9 cellular contexts compared by ENCODE assay signal in the genomic region with DNA sequence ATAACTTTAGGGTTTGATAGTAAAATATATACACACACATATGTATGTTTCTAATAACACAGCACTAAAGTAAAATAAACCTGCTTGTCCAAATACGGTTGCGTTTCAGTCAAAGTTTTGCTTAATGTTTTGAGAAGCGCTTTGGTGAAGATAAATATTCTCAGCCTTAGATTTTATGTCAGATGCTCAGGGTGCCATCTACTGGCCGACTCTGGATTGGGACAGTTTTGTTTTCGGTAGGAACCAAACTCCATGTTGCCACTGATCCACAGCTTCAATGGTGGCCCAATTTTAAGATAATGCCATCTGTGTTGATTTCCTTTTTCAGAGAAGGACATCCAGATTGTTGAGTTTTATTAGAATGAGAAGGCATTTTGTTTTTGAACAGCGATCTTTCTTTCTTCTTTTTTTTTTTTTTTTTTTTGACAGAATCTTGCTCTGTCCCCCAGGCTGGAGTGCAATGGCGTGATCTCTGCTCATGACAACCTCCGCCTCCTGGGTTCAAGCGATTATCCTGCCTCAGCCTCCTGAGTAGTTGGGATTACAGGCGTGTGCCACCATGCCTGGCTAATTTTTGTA. TPM values are rescaled to one million over a fixed set of nuclear protein-coding genes. Genes with fewer than 3 reads are reported as not detected.
DNase-seq lines count a peak whose midpoint lies in the region; ATAC-seq and TF ChIP-seq lines count a peak whose summit lies in the region.
"Had no signal": no experiment of that assay in that cellular context is flagged by ENCODE, and none has a peak within 500 bp of the region (broad histone marks: within the 10 kb centered on the region; RNA-seq: fewer than 3 reads in every experiment).

No MANE protein-coding gene starts in this region.

- H3K9me3 ChIP-seq in fibroblast of lung (ENCODE audit: control insufficient read depth, insufficient read depth, low read depth, low read length), result no peaks in the 10 kb centered on the region
- H3K9me3 ChIP-seq in neural cell (ENCODE audit: low read length), result no peaks in the 10 kb centered on the region
- H3K9me3 ChIP-seq in upper lobe of left lung, result peaks cover 0 to 3% (median 0%) of the 10 kb centered on the region in 4 donors

- H3K27me3 ChIP-seq in fibroblast of lung (ENCODE audit: control insufficient read depth, insufficient read depth, low read length), result no peaks in the 10 kb centered on the region
- H3K27me3 ChIP-seq in neural cell (ENCODE audit: insufficient read depth, low read depth, low read length), result no peaks in the 10 kb centered on the region
- no peaks in the 10 kb centered on the region for H3K27me3 ChIP-seq in upper lobe of left lung

- H2AFZ ChIP-seq in fibroblast of lung (ENCODE audit: low read length) (no peak overlapping the region), neural cell (ENCODE audit: low read depth, low read length) (no peak overlapping the region)

- TF ChIP-seq RAD21 in neural cell (conservative IDR thresholded peaks at IDR 0.05), result peak; percentile 90

- H4K20me1 ChIP-seq in fibroblast of lung (ENCODE audit: control insufficient read depth, extremely low read depth, insufficient read depth, low read length) (no peaks in the 10 kb centered on the region), neural cell (ENCODE audit: insufficient read depth) (no peaks in the 10 kb centered on the region)

- no peak for TF ChIP-seq POLR2A in upper lobe of left lung (IDR thresholded peaks at IDR 0.05)

- peaks cover under 1% of the 10 kb centered on the region for H3K4me1 ChIP-seq in fibroblast of lung (ENCODE audit: control insufficient read depth, extremely low read depth, insufficient read depth, low read length)
- peaks cover 0 to 2% (median 0%) of the 10 kb centered on the region in 4 donors for H3K4me1 ChIP-seq in upper lobe of left lung

- peak; percentile 46 for TF ChIP-seq CTCF in GM13976 (IDR thresholded peaks at IDR 0.05; ENCODE audit: borderline replicate concordance, control extremely low read depth, extremely low read depth, insufficient read depth, missing control alignments)
- TF ChIP-seq CTCF in fibroblast of lung (conservative IDR thresholded peaks at IDR 0.05 in 1 of 2, IDR thresholded peaks at IDR 0.05 in 1 of 2; ENCODE audit: low read depth in 1 of 2, low read length in 2 of 2), result peak; percentile 87 to 89
- peak; percentile 87 for TF ChIP-seq CTCF in neural cell (IDR thresholded peaks at IDR 0.05; ENCODE audit: poor library complexity, severe bottlenecking)
- TF ChIP-seq CTCF in upper lobe of left lung (IDR thresholded peaks at IDR 0.05), result peak in 5 of 6 experiments; percentile 51 to 65 (median 56)

- no peaks in the 10 kb centered on the region for H3K9me2 ChIP-seq in neural cell (ENCODE audit: insufficient read depth, low read length)

- H3K79me2 ChIP-seq in fibroblast of lung (ENCODE audit: control insufficient read depth, insufficient read depth, low read length) (no peaks in the 10 kb centered on the region), neural cell (replicated peaks; ENCODE audit: insufficient read depth, low read length) (no peaks in the 10 kb centered on the region)

- DNase-seq in ACHN (peak; percentile 82), GM13976 (ENCODE audit: low spot score) (peak; percentile 57), NCI-H460 (ENCODE audit: extremely low read depth, low read depth) (peak; percentile 68), fibroblast of lung (ENCODE audit: low read depth in 2 of 2) (peak; percentile 64 to 86), upper lobe of left lung (peak in 1 of 2 donors; percentile 52)
- peak; percentile 25 for DNase-seq in activated CD8-positive, alpha-beta memory T cell treated with anti-CD3 and anti-CD28 coated beads, Interleukin-2, amount 50 U/mL, for 24 hours (ENCODE audit: extremely low read depth)

- peak; percentile 85 for ATAC-seq in HG03103 (IDR thresholded peaks at IDR 0.05; ENCODE audit: low read depth, unreplicated experiment)
- peak in 1 of 2 donors; percentile 85 for ATAC-seq in upper lobe of left lung (ENCODE audit: low FRiP score in 2 of 2)

- H3K27ac ChIP-seq in fibroblast of lung (ENCODE audit: insufficient read depth, low read length) (no peak overlapping the region), neural cell (ENCODE audit: low read length) (no peak overlapping the region), upper lobe of left lung (no peak overlapping the region)
- H3K27ac ChIP-seq: skin epidermis had no signal

- in situ Hi-C loops in ACHN (cut with HindIII; ENCODE audit: low pct_ligation_motif_present, low pct_unique_long_range_greater_than_20kb, low sequenced_read_pairs) (no loop called here), GM13976 (cut with MboI; ENCODE audit: low sequenced_read_pairs, unreplicated experiment) (loop anchor here (25.0 kb wide), 2 partner anchors 475 to 775 kb away; no protein-coding TSS in a partner anchor)

- H3K36me3 ChIP-seq in fibroblast of lung (ENCODE audit: control insufficient read depth, insufficient read depth, low read length) (no peaks in the 10 kb centered on the region), neural cell (ENCODE audit: insufficient read depth, low read length) (no peaks in the 10 kb centered on the region), upper lobe of left lung (no peaks in the 10 kb centered on the region)

- H3K4me3 ChIP-seq in fibroblast of lung (replicated peaks in 1 of 4; ENCODE audit: control extremely low read depth in 1 of 4, insufficient read depth in 1 of 4, low read depth in 3 of 4, low read length in 4 of 4) (no peak overlapping the region), neural cell (ENCODE audit: low read length) (no peak overlapping the region), upper lobe of left lung (no peak overlapping the region)
- H3K4me3 ChIP-seq: skin epidermis had no signal

- H3F3A ChIP-seq in neural cell (ENCODE audit: insufficient read depth, low read length, poor library complexity, severe bottlenecking), result no peaks in the 10 kb centered on the region

- no peak overlapping the region for H3K4me2 ChIP-seq in fibroblast of lung (ENCODE audit: extremely low read depth, insufficient read depth, low read length)
- H3K4me2 ChIP-seq in neural cell (ENCODE audit: low read length), result no peak overlapping the region

- H3K9ac ChIP-seq in fibroblast of lung (ENCODE audit: insufficient read depth, low read length), result no peak overlapping the region
- no peak overlapping the region for H3K9ac ChIP-seq in neural cell (ENCODE audit: low read length)

- 31 to 36% methylated on average over 10 of the region's 10 CpGs for WGBS in upper lobe of left lung, 2 donors

- no peak for TF ChIP-seq EP300 in neural cell (conservative IDR thresholded peaks at IDR 0.05; ENCODE audit: poor library complexity, severe bottlenecking)
- no peak for TF ChIP-seq EP300 in upper lobe of left lung (IDR thresholded peaks at IDR 0.05)

TF ChIP-seq in neural cell, 6 proteins besides CTCF, POLR2A, EP300 and RAD21:
- TF ChIP-seq, protein P1, sequence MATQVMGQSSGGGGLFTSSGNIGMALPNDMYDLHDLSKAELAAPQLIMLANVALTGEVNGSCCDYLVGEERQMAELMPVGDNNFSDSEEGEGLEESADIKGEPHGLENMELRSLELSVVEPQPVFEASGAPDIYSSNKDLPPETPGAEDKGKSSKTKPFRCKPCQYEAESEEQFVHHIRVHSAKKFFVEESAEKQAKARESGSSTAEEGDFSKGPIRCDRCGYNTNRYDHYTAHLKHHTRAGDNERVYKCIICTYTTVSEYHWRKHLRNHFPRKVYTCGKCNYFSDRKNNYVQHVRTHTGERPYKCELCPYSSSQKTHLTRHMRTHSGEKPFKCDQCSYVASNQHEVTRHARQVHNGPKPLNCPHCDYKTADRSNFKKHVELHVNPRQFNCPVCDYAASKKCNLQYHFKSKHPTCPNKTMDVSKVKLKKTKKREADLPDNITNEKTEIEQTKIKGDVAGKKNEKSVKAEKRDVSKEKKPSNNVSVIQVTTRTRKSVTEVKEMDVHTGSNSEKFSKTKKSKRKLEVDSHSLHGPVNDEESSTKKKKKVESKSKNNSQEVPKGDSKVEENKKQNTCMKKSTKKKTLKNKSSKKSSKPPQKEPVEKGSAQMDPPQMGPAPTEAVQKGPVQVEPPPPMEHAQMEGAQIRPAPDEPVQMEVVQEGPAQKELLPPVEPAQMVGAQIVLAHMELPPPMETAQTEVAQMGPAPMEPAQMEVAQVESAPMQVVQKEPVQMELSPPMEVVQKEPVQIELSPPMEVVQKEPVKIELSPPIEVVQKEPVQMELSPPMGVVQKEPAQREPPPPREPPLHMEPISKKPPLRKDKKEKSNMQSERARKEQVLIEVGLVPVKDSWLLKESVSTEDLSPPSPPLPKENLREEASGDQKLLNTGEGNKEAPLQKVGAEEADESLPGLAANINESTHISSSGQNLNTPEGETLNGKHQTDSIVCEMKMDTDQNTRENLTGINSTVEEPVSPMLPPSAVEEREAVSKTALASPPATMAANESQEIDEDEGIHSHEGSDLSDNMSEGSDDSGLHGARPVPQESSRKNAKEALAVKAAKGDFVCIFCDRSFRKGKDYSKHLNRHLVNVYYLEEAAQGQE (IDR thresholded peaks at IDR 0.05; ENCODE audit: borderline replicate concordance), result no peak
- TF ChIP-seq SMC3 (conservative IDR thresholded peaks at IDR 0.05; ENCODE audit: poor library complexity), result peak; percentile 88

RNA-seq across cellular contexts. Expression of a gene that starts 43.1 kb away (rescaled TPM):
- 36.0 and 39.6 TPM in 2 replicates for total RNA-seq in NCI-H460 (2014; rRNA removed; shearing (Covaris generic))
- 3.0 and 8.5 TPM in 2 replicates for polyA plus RNA-seq in NCI-H460 (2014; cell fraction: nucleus; rRNA removed)
- total RNA-seq in fibroblast of lung (5.8 and 6.7 TPM in 2 replicates), upper lobe of left lung (10 to 100 TPM in 2 of 6 donors, 1 to 10 TPM in 4; 2.1 to 18.5 (median 5.9) TPM)
- polyA plus RNA-seq in fibroblast of lung (30.5 and 30.7 TPM in 2 replicates), neural cell (4.6 and 6.9 TPM in 2 replicates)
- polyA plus RNA-seq in fibroblast of lung (2012), result 40.9 and 42.8 TPM in 2 replicates
- polyA minus RNA-seq in fibroblast of lung (ENCODE audit: low replicate concordance) (0.67 and 1.0 TPM in 2 replicates), neural cell (6.0 and 6.6 TPM in 2 replicates)
